Comparison of ENCODE assay signal across 16 cellular contexts in the genomic region with DNA sequence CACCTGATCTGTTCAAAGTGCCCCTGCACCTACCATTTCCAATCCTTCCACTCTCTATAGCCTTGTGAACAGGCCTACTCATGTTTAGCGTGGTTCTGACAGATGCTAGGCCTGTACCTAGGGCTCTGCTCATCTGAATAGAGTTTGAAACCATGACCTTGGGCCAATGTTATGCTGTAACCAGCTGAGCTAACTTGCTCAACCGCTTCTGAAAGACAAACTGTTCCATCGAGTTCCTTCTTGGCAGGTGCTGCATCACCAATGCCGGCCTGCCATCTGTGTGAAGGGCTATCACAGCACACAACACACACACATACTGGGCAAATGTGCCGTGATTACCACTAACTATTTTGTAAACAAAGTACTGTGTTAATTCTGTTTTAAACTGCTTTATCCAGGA.
DNase-seq lines count a peak whose midpoint lies in the region; ATAC-seq and FAIRE-seq lines count a peak whose summit lies in the region.
"Had no signal": no experiment of that assay in that cellular context is flagged by ENCODE, and none has a peak within 500 bp of the region (broad histone marks: within the 10 kb centered on the region; RNA-seq: fewer than 3 reads in every experiment).

No MANE protein-coding gene starts in this region.

- WGBS in small intestine, 3 donors = 20 to 77% (median 39%) methylated on average over 5 of the region's 5 CpGs

- no peaks in the 10 kb centered on the region for H3K9me3 ChIP-seq in small intestine (ENCODE audit: control insufficient read depth, low read depth)
- H3K9me3 ChIP-seq: uterus had no signal

- H3K4me3 ChIP-seq in small intestine (ENCODE audit: low read depth in 1 of 2, low read length in 2 of 2) = no peak overlapping the region
- H3K4me3 ChIP-seq: neural progenitor cell, uterus had no signal

- no peak overlapping the region for H3K27ac ChIP-seq in small intestine (ENCODE audit: low read depth in 1 of 2, low read length in 1 of 2)
- H3K27ac ChIP-seq: neural progenitor cell, uterus had no signal

- intact Hi-C loops in left cardiac atrium (cut with DNase I) = no loop called here

- H3K4me1 ChIP-seq in small intestine (ENCODE audit: control insufficient read depth in 2 of 2, insufficient read depth in 1 of 2, low read depth in 1 of 2, low read length in 1 of 2) = peaks cover 0 to 2% of the 10 kb centered on the region in 2 donors
- H3K4me1 ChIP-seq: uterus had no signal

- DNase-seq in NCI-H2171 treated with DMSO at 0.1 percent for 48 hours (lab: John Stamatoyannopoulos, UW) = peak; percentile 33
- no peak for DNase-seq in NCI-H2171 (lab: John Stamatoyannopoulos, UW)
- peak; percentile 28 for DNase-seq in NCI-H748 treated with DMSO at 0.1 percent for 48 hours (lab: John Stamatoyannopoulos, UW)
- no peak for DNase-seq in left cardiac atrium
- DNase-seq in small intestine = peak; percentile 32
- no peak for DNase-seq in NCI-H446 treated with DMSO at 0.1 percent for 48 hours (lab: John Stamatoyannopoulos, UW)
- no peak for DNase-seq in OCI-M1 (lab: John Stamatoyannopoulos, UW)
- DNase-seq: activated naive CD4-positive, alpha-beta T cell treated with anti-CD3 and anti-CD28 coated beads, Interleukin-2, amount 10 ng/mL, durations not matched to agents 7 days and 5 days; activated T-cell treated with anti-CD3 and anti-CD28 coated beads for 4 hours; mesenchymal stem cell; NCI-H1417; stimulated activated naive CD8-positive, alpha-beta T cell treated with anti-CD3 and anti-CD28 coated beads, Interleukin-15, amount 100 ng/mL, for 72 hours; uterus had no signal

- ATAC-seq in left cardiac atrium (peak; percentile 28 to 29), HG03520 (IDR thresholded peaks at IDR 0.05; ENCODE audit: unreplicated experiment) (no peak)
- ATAC-seq: stimulated activated naive CD8-positive, alpha-beta T cell treated with anti-CD3 and anti-CD28 coated beads, Interleukin-15, amount 100 ng/mL, for 72 hours had no signal

- H3K27me3 ChIP-seq in small intestine (ENCODE audit: control insufficient read depth in 2 of 2, insufficient read depth in 2 of 2, low read length in 2 of 2) = no peaks in the 10 kb centered on the region
- H3K27me3 ChIP-seq: neural progenitor cell, uterus had no signal

- no peak for FAIRE-seq in small intestine (lab: Jason Lieb, UNC)
- FAIRE-seq: A204.1 had no signal

- H3K36me3 ChIP-seq in small intestine (ENCODE audit: control insufficient read depth in 2 of 2, insufficient read depth in 2 of 2, low read length in 2 of 2) = no peaks in the 10 kb centered on the region
- H3K36me3 ChIP-seq: uterus had no signal

Comparison
In these comparisons a context has a peak if more than half of its experiments do, and no peak if none do; other contexts are left out.
1. DNase-seq: peak in NCI-H2171 treated with DMSO at 0.1 percent for 48 hours (single experiment), NCI-H748 treated with DMSO at 0.1 percent for 48 hours (single experiment) and small intestine (single experiment); none in NCI-H2171 (single experiment), left cardiac atrium (single experiment), NCI-H446 treated with DMSO at 0.1 percent for 48 hours (single experiment) and OCI-M1 (single experiment).